ENCODE assay signal across 25 cellular contexts in the genomic region with DNA sequence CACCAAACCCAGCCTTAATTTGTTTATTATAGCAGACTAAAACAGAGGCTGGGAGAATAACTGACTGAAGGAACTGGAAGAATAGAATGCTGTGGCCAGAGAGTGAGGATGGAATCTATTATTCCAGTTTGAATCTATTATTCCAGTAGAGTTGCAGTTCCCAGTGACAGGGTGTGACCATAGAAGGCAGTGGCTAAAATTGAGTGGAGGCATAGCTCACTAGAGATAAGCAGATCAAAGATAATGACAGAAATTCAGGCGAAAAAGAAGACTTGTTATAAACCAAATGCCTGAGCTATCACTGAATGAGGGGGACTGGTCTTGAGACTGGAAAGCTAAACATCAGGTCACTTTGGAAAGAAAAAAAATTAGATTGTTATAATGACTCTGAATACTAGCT. TPM values are rescaled to one million over a fixed set of nuclear protein-coding genes. Genes with fewer than 3 reads are reported as not detected.
DNase-seq lines count a peak whose midpoint lies in the region; ATAC-seq, FAIRE-seq and TF ChIP-seq lines count a peak whose summit lies in the region.
"Had no signal": no experiment of that assay in that cellular context is flagged by ENCODE, and none has a peak within 500 bp of the region (broad histone marks: within the 10 kb centered on the region; RNA-seq: fewer than 3 reads in every experiment).

No MANE protein-coding gene starts in this region.

- no peak; the same call in 2 of the 3 replicates for ATAC-seq in HepG2
- ATAC-seq in right lobe of liver: no peak
- no peak for ATAC-seq in GM21576 (IDR thresholded peaks at IDR 0.05; ENCODE audit: unreplicated experiment)
- ATAC-seq: A549 had no signal

- H3K27ac Mint-ChIP-seq in dendritic cell treated with granulocyte-macrophage colony-stimulating factor and Interleukin-4, amounts not matched to agents 40 ng/mL and 50 ng/mL, for 4 days: peak overlapping the region; percentile 12
- H3K27ac Mint-ChIP-seq in nephron progenitor cell: peak overlapping the region; percentile 7
- H3K27ac Mint-ChIP-seq: CD14-positive monocyte; CD4-positive, alpha-beta T cell; CD8-positive, alpha-beta memory T cell had no signal

- in situ Hi-C loops in HepG2 (cut with HindIII; ENCODE audit: extremely low pct_ligation_motif_present, low pct_unique_long_range_greater_than_20kb): no loop called here

- H3K36me3 ChIP-seq in HepG2 (replicated peaks in 1 of 2; ENCODE audit: control insufficient read depth in 1 of 2, insufficient read depth in 2 of 2, low read length in 2 of 2) (no peaks in the 10 kb centered on the region), right lobe of liver (no peaks in the 10 kb centered on the region)
- H3K36me3 ChIP-seq: BE2C; BLaER1 treated with 17β-estradiol and CSF1 and Interleukin-3, amounts not matched to agents 10 nM and 100 nM had no signal

- TF ChIP-seq CTCF in HepG2 (CRISPR knock-in tag; IDR thresholded peaks at IDR 0.05): no peak
- TF ChIP-seq CTCF in right lobe of liver (IDR thresholded peaks at IDR 0.05): no peak
- TF ChIP-seq CTCF in nephron progenitor cell (IDR thresholded peaks at IDR 0.05): no peak

- H3K79me2 ChIP-seq in HepG2 (ENCODE audit: insufficient read depth, low read length): no peaks in the 10 kb centered on the region

- no TSS peak for BruUV-seq in HepG2 (replicated peaks; lab: Mats Ljungman, UMichigan)

- peaks cover 0 to 7% of the 10 kb centered on the region in 2 experiments; a peak in 1 of 5 replicates for H3K27me3 ChIP-seq in HepG2 (ENCODE audit: control insufficient read depth in 1 of 2, insufficient read depth in 2 of 2, low read length in 2 of 2)
- H3K27me3 ChIP-seq in right lobe of liver: no peaks in the 10 kb centered on the region
- H3K27me3 ChIP-seq: BE2C; BLaER1 treated with 17β-estradiol and CSF1 and Interleukin-3, amounts not matched to agents 10 nM and 100 nM had no signal

- TF ChIP-seq POLR2A in HepG2 (IDR thresholded peaks at IDR 0.05; ENCODE audit: insufficient read depth in 1 of 2, low read depth in 2 of 2, low read length in 2 of 2) (no peak), right lobe of liver (IDR thresholded peaks at IDR 0.05) (no peak)

- H3K9me3 Mint-ChIP-seq in dendritic cell treated with granulocyte-macrophage colony-stimulating factor and Interleukin-4, amounts not matched to agents 40 ng/mL and 50 ng/mL, for 4 days: peaks cover 6% of the 10 kb centered on the region
- H3K9me3 Mint-ChIP-seq in nephron progenitor cell: peaks cover 4% of the 10 kb centered on the region
- H3K9me3 Mint-ChIP-seq: CD4-positive, alpha-beta T cell; CD8-positive, alpha-beta memory T cell had no signal

- DNase-seq in HepG2 (ENCODE audit: low spot score) (no peak), right lobe of liver (no peak), nephron progenitor cell (no peak), SKM-1 treated with dmso at 0.1 percent for 144 hours (lab: John Stamatoyannopoulos, UW; ENCODE audit: unreplicated experiment) (no peak)
- DNase-seq: 8988T; ACHN; AML-193; BE2C; Calu3; CD4-positive, alpha-beta T cell; CD8-positive, alpha-beta memory T cell; DMS53; DMS79 treated with DMSO at 0.1 percent for 48 hours; GF-D8; GM23248; H7; HCEC 1CT had no signal

- no peaks in the 10 kb centered on the region for H3K9me3 ChIP-seq in HepG2 (ENCODE audit: low read length)
- H3K9me3 ChIP-seq in right lobe of liver: no peaks in the 10 kb centered on the region
- H3K9me3 ChIP-seq: BE2C had no signal

- no peaks in the 10 kb centered on the region for H3K4me1 ChIP-seq in HepG2 (ENCODE audit: insufficient read depth, low read length)
- H3K4me1 ChIP-seq in right lobe of liver: no peaks in the 10 kb centered on the region
- H3K4me1 ChIP-seq: BE2C had no signal

- TF ChIP-seq RAD21 in HepG2 (CRISPR knock-in tag; IDR thresholded peaks at IDR 0.05): no peak

- H2AFZ ChIP-seq in HepG2 (ENCODE audit: low read length): no peak overlapping the region
- H2AFZ ChIP-seq: GM23248 had no signal

- no peak overlapping the region for H3K9ac ChIP-seq in HepG2 (ENCODE audit: insufficient read depth, low read depth, low read length)
- H3K9ac ChIP-seq: BLaER1 treated with 17β-estradiol and CSF1 and Interleukin-3, amounts not matched to agents 10 nM and 100 nM; GM23248 had no signal

- H3K27ac ChIP-seq in HepG2 (ENCODE audit: extremely low read length, insufficient read depth, low read length) (no peak overlapping the region), right lobe of liver (no peak overlapping the region)
- H3K27ac ChIP-seq: BLaER1 treated with 17β-estradiol and CSF1 and Interleukin-3, amounts not matched to agents 10 nM and 100 nM; GM23248 had no signal

- CTCF ChIA-PET in HepG2 (lab: Yijun Ruan, JAX; ENCODE audit: low intra/inter-chr PET ratio, low total read pairs): no interaction called here

- no peak overlapping the region for H3K4me3 Mint-ChIP-seq in dendritic cell treated with granulocyte-macrophage colony-stimulating factor and Interleukin-4, amounts not matched to agents 40 ng/mL and 50 ng/mL, for 4 days
- no peak overlapping the region for H3K4me3 Mint-ChIP-seq in nephron progenitor cell
- H3K4me3 Mint-ChIP-seq: CD14-positive monocyte; CD4-positive, alpha-beta T cell; CD8-positive, alpha-beta memory T cell had no signal

- no peak overlapping the region for H3K4me3 ChIP-seq in HepG2 (replicated peaks in 1 of 3; ENCODE audit: insufficient read depth in 1 of 3, low read depth in 2 of 3, low read length in 3 of 3)
- no peak overlapping the region for H3K4me3 ChIP-seq in right lobe of liver
- H3K4me3 ChIP-seq: A549; BLaER1 treated with 17β-estradiol and CSF1 and Interleukin-3, amounts not matched to agents 10 nM and 100 nM; GM23248 had no signal

- intact Hi-C loops in HepG2 (cut with micrococcal nuclease; ENCODE audit: unreplicated experiment) (no loop called here), right lobe of liver (cut with DNase I) (no loop called here)
- intact Hi-C loops in dendritic cell treated with granulocyte-macrophage colony-stimulating factor and Interleukin-4, amounts not matched to agents 40 ng/mL and 50 ng/mL, for 4 days (cut with micrococcal nuclease): no loop called here

- no peak overlapping the region for H3K4me2 ChIP-seq in HepG2 (ENCODE audit: low read depth, low read length)
- H3K4me2 ChIP-seq: A549 had no signal

- no peaks in the 10 kb centered on the region for H3K36me3 Mint-ChIP-seq in dendritic cell treated with granulocyte-macrophage colony-stimulating factor and Interleukin-4, amounts not matched to agents 40 ng/mL and 50 ng/mL, for 4 days (ENCODE audit: low read depth)
- no peaks in the 10 kb centered on the region for H3K36me3 Mint-ChIP-seq in nephron progenitor cell (ENCODE audit: low read depth)
- H3K36me3 Mint-ChIP-seq: CD14-positive monocyte; CD8-positive, alpha-beta memory T cell had no signal

- FAIRE-seq in HepG2 (lab: Jason Lieb, UNC): no peak
- FAIRE-seq: A549, GM12891, GM18507, H1 had no signal

- POLR2A ChIA-PET in HepG2 (lab: Yijun Ruan, JAX): no interaction called here

- TF ChIP-seq EP300 in HepG2 (IDR thresholded peaks at IDR 0.05; ENCODE audit: low read depth in 2 of 2, low read length in 2 of 2): no peak
- no peak for TF ChIP-seq EP300 in HepG2 (CRISPR knock-in tag; IDR thresholded peaks at IDR 0.05; ENCODE audit: borderline replicate concordance)

- 13% methylated on average over 1 of the region's 1 CpG for WGBS in HepG2 (ENCODE audit: low lambda C conversion rate)
- WGBS in right lobe of liver (ENCODE audit: insufficient coverage, low coverage, low lambda C conversion rate, missing lambda C conversion rate): 73% methylated on average over 1 of the region's 1 CpG

- H3K4me1 Mint-ChIP-seq in dendritic cell treated with granulocyte-macrophage colony-stimulating factor and Interleukin-4, amounts not matched to agents 40 ng/mL and 50 ng/mL, for 4 days (ENCODE audit: low read depth): peaks cover 5% of the 10 kb centered on the region
- H3K4me1 Mint-ChIP-seq in nephron progenitor cell: peaks cover 6% of the 10 kb centered on the region
- H3K4me1 Mint-ChIP-seq: CD14-positive monocyte; CD8-positive, alpha-beta memory T cell had no signal

- H4K20me1 ChIP-seq in HepG2 (ENCODE audit: insufficient read depth, low read length): no peaks in the 10 kb centered on the region
- H4K20me1 ChIP-seq: BLaER1 treated with 17β-estradiol and CSF1 and Interleukin-3, amounts not matched to agents 10 nM and 100 nM had no signal

- no peaks in the 10 kb centered on the region for H3K27me3 Mint-ChIP-seq in dendritic cell treated with granulocyte-macrophage colony-stimulating factor and Interleukin-4, amounts not matched to agents 40 ng/mL and 50 ng/mL, for 4 days
- H3K27me3 Mint-ChIP-seq in nephron progenitor cell (ENCODE audit: low read depth, poor library complexity): no peaks in the 10 kb centered on the region
- H3K27me3 Mint-ChIP-seq: CD4-positive, alpha-beta T cell; CD8-positive, alpha-beta memory T cell had no signal

RNA-seq across cellular contexts. Expression of gene SNX6, which starts 26.0 kb away (rescaled TPM):
- 169 and 318 TPM in 2 replicates for total RNA-seq in HepG2 (2016; rRNA removed; fragmentation: Illumina TruSeq; extraction: Trizol)
- 67.9 and 79.2 TPM in 2 replicates for total RNA-seq in HepG2 (2016; cell fraction: cytosol; rRNA removed; fragmentation: Illumina TruSeq; extraction: Trizol; ENCODE audit: low read depth)
- 184 and 327 TPM in 2 replicates for total RNA-seq in HepG2 (2016; cell fraction: insoluble cytoplasmic fraction; rRNA removed; fragmentation: Illumina TruSeq; extraction: Trizol)
- 78.6 and 93.2 TPM in 2 replicates for total RNA-seq in HepG2 (2016; cell fraction: membrane; rRNA removed; fragmentation: Illumina TruSeq; extraction: Trizol)
- 97.5 and 107 TPM in 2 replicates for total RNA-seq in HepG2 (2016; cell fraction: nucleus; rRNA removed; fragmentation: Illumina TruSeq; extraction: Trizol)
- polyA plus RNA-seq in HepG2 (2011; rRNA removed): 62.9 and 92.3 TPM in 2 replicates
- 74.8 and 134 TPM in 2 replicates for polyA plus RNA-seq in HepG2 (2011; cell fraction: cytosol; rRNA removed)
- polyA plus RNA-seq in HepG2 (2011; cell fraction: nucleus; rRNA removed): 34.5 and 35.1 TPM in 2 replicates
- 116 and 119 TPM in 2 replicates for polyA plus RNA-seq in HepG2 (2012)
- 18.7 and 19.1 TPM in 2 replicates for polyA plus RNA-seq in HepG2 (2016; cell fraction: cytosol; fragmentation: Illumina TruSeq; extraction: Trizol; ENCODE audit: low read depth)
- polyA plus RNA-seq in HepG2 (2016; cell fraction: insoluble cytoplasmic fraction; fragmentation: Illumina TruSeq; extraction: Trizol; ENCODE audit: low read depth): 235 and 273 TPM in 2 replicates
- 37.8 and 44.2 TPM in 2 replicates for polyA plus RNA-seq in HepG2 (2016; cell fraction: membrane; fragmentation: Illumina TruSeq; extraction: Trizol; ENCODE audit: low read depth)
- polyA plus RNA-seq in HepG2 (2016; cell fraction: nucleus; fragmentation: Illumina TruSeq; extraction: Trizol; ENCODE audit: insufficient read depth, low read depth): 96.4 and 106 TPM in 2 replicates
- 13.3 and 24.5 TPM in 2 replicates for polyA minus RNA-seq in HepG2 (2011; rRNA and poly(A)+ RNA removed; ENCODE audit: low replicate concordance)
- 61.6 and 73.7 TPM in 2 replicates for polyA minus RNA-seq in HepG2 (2011; cell fraction: cytosol; rRNA and poly(A)+ RNA removed)
- polyA minus RNA-seq in HepG2 (2011; cell fraction: nucleus; rRNA and poly(A)+ RNA removed): 120 TPM in 2 replicates
- total RNA-seq in right lobe of liver: 10 to 100 TPM; 16.4 to 49.7 (median 31.5) TPM

RNA-seq across cellular contexts. Expression of gene CFL2, which starts 58.4 kb away (rescaled TPM):
- total RNA-seq in HepG2 (2016; rRNA removed; fragmentation: Illumina TruSeq; extraction: Trizol) (158 and 301 TPM in 2 replicates), right lobe of liver (10 to 100 TPM; 74.2 to 95.3 (median 78.3) TPM)
- total RNA-seq in HepG2 (2016; cell fraction: cytosol; rRNA removed; fragmentation: Illumina TruSeq; extraction: Trizol; ENCODE audit: low read depth): 28.5 and 36.5 TPM in 2 replicates
- 158 and 295 TPM in 2 replicates for total RNA-seq in HepG2 (2016; cell fraction: insoluble cytoplasmic fraction; rRNA removed; fragmentation: Illumina TruSeq; extraction: Trizol)
- 108 and 127 TPM in 2 replicates for total RNA-seq in HepG2 (2016; cell fraction: membrane; rRNA removed; fragmentation: Illumina TruSeq; extraction: Trizol)
- total RNA-seq in HepG2 (2016; cell fraction: nucleus; rRNA removed; fragmentation: Illumina TruSeq; extraction: Trizol): 85.5 and 89.1 TPM in 2 replicates
- polyA plus RNA-seq in HepG2 (2011; rRNA removed): 68.8 and 114 TPM in 2 replicates
- 44.2 and 78.0 TPM in 2 replicates for polyA plus RNA-seq in HepG2 (2011; cell fraction: cytosol; rRNA removed)
- polyA plus RNA-seq in HepG2 (2011; cell fraction: nucleus; rRNA removed): 22.8 and 33.8 TPM in 2 replicates
- 145 and 207 TPM in 2 replicates for polyA plus RNA-seq in HepG2 (2012)
- 96.7 and 98.0 TPM in 2 replicates for polyA plus RNA-seq in HepG2 (2016; cell fraction: cytosol; fragmentation: Illumina TruSeq; extraction: Trizol; ENCODE audit: low read depth)
- polyA plus RNA-seq in HepG2 (2016; cell fraction: insoluble cytoplasmic fraction; fragmentation: Illumina TruSeq; extraction: Trizol; ENCODE audit: low read depth): 414 and 424 TPM in 2 replicates
- polyA plus RNA-seq in HepG2 (2016; cell fraction: membrane; fragmentation: Illumina TruSeq; extraction: Trizol; ENCODE audit: low read depth): 172 and 187 TPM in 2 replicates
- 152 and 161 TPM in 2 replicates for polyA plus RNA-seq in HepG2 (2016; cell fraction: nucleus; fragmentation: Illumina TruSeq; extraction: Trizol; ENCODE audit: insufficient read depth, low read depth)
- 34.1 and 43.7 TPM in 2 replicates for polyA minus RNA-seq in HepG2 (2011; rRNA and poly(A)+ RNA removed; ENCODE audit: low replicate concordance)
- 94.3 and 108 TPM in 2 replicates for polyA minus RNA-seq in HepG2 (2011; cell fraction: cytosol; rRNA and poly(A)+ RNA removed)
- polyA minus RNA-seq in HepG2 (2011; cell fraction: nucleus; rRNA and poly(A)+ RNA removed): 50.5 and 53.0 TPM in 2 replicates
